7 cellular contexts compared by ENCODE assay signal in the genomic region with DNA sequence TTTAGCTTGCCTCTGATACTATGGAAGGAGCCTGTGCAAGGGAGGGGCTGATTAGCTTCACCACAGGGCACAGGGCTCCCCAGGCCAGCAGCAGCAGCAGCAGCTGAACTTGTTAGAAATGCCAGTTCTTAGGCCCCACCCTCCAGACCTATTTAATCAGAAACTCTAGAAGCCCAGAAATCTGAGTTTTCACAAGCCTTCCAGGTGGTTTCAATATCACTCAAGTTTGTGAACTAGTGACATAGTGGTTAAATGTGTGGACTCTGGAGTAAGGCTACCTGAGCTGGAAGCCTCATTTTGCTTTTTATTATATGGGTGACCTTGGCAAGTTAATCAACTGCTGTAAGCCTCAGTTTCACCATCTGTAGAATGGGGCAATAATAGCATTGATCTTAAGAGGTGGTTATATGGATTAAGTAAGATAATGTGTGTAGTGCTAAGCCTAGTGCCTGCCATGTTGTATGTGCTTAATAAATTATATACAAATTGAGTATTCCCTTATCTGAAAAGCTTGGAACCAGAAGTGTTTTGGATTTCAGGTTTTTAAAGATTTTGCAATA.
"Had no signal": no experiment of that assay in that cellular context is flagged by ENCODE, and none has a peak within 500 bp of the region (broad histone marks: within the 10 kb centered on the region; RNA-seq: fewer than 3 reads in every experiment).

No MANE protein-coding gene starts in this region.

- H3K9me3 Mint-ChIP-seq: HFFc6 had no signal

- H3K4me3 Mint-ChIP-seq: HFFc6 had no signal

- H3K27ac Mint-ChIP-seq: HFFc6 had no signal

- ATAC-seq: HCT116 had no signal

- DNase-seq: GM23248, GOT3, H7, HFFc6, IMR-90, KBM-7 had no signal
